Comparison of ENCODE assay signal across 2 cellular contexts in genomic region chr18:46622999-46623398, GRCh38.
TF ChIP-seq lines count a peak whose summit lies in the region.

No MANE protein-coding gene starts in this region.

TF ChIP-seq in liver, 16 proteins besides CTCF, POLR2A, EP300 and RAD21 (continued from another document):
- TF ChIP-seq REST (IDR thresholded peaks at IDR 0.05) (no peak), FOXA1 (IDR thresholded peaks at IDR 0.05) (no peak), HNF4A (conservative IDR thresholded peaks at IDR 0.05) (no peak), TAF1 (conservative IDR thresholded peaks at IDR 0.05) (no peak), RXRA (IDR thresholded peaks at IDR 0.05) (no peak), ATF3 (IDR thresholded peaks at IDR 0.05) (no peak), EGR1 (IDR thresholded peaks at IDR 0.05; ENCODE audit: low read depth in 2 of 2) (no peak), GABPA (IDR thresholded peaks at IDR 0.05 in 1 of 2, conservative IDR thresholded peaks at IDR 0.05 in 1 of 2) (no peak), HNF4G (IDR thresholded peaks at IDR 0.05) (no peak), JUND (IDR thresholded peaks at IDR 0.05) (no peak), ZBTB33 (IDR thresholded peaks at IDR 0.05) (no peak)

TF ChIP-seq in HepG2, 621 proteins besides CTCF, POLR2A, EP300 and RAD21:
- TF ChIP-seq ZXDC (CRISPR knock-in tag; IDR thresholded peaks at IDR 0.05) (no peak), ZNF646 (CRISPR knock-in tag; IDR thresholded peaks at IDR 0.05) (no peak), MEIS1 (CRISPR knock-in tag; IDR thresholded peaks at IDR 0.05; ENCODE audit: borderline replicate concordance) (no peak)
